Comparison of ENCODE assay signal across 30 cellular contexts in the genomic region with DNA sequence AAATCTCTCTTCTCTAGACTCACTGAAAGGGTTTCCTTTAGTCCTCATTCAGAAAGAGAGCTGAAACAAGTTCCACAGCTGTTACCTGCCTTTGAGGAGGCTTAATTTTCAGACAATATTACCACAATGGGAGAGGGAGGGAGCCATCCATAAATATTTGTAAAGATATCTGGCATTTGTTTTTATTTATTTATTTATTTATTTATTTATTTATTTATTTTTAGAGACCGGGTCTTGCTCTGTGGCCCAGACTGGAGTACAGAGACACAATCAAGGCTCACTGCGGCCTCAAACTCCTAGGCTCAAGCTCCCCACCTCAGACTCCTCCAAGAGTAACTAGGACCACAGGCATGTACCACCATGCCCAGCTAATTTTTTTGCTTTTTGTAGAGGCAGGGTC.
DNase-seq lines count a peak whose midpoint lies in the region; ATAC-seq, FAIRE-seq and TF ChIP-seq lines count a peak whose summit lies in the region.
"Had no signal": no experiment of that assay in that cellular context is flagged by ENCODE, and none has a peak within 500 bp of the region (broad histone marks: within the 10 kb centered on the region; RNA-seq: fewer than 3 reads in every experiment).

No MANE protein-coding gene starts in this region.

- H3K27ac ChIP-seq in A549 (no peak overlapping the region), HEK293 (ENCODE audit: extremely low read depth, low read depth, low read length) (no peak overlapping the region)
- H3K27ac ChIP-seq: 22Rv1; BLaER1; BLaER1 treated with 17β-estradiol and CSF1 and Interleukin-3, amounts not matched to agents 10 nM and 100 nM; C4-2B had no signal

- H3K36me3 ChIP-seq in HEK293 (ENCODE audit: control insufficient read depth in 2 of 2, insufficient read depth in 1 of 2, low read length in 2 of 2) = peaks cover 0 to 4% of the 10 kb centered on the region in 2 experiments; a peak in 1 of 3 replicates
- H3K36me3 ChIP-seq: BE2C, BLaER1 had no signal

- POLR2A ChIA-PET in A549 (lab: Yijun Ruan, JAX) = no interaction called here
- POLR2A ChIA-PET in HEK293 (lab: Yijun Ruan, JAX) = no interaction called here

- CTCF ChIA-PET in A549 (lab: Yijun Ruan, JAX) = no interaction called here
- CTCF ChIA-PET in HEK293 (lab: Yijun Ruan, JAX) = interaction anchor here (0.6 kb wide), 1 partner anchor 9 kb away, joined by 3 read pairs; no protein-coding TSS in a partner anchor

- FAIRE-seq in A549 (lab: Jason Lieb, UNC) = no peak
- FAIRE-seq: A204.1, D721Med had no signal

- DNase-seq in A549 (ENCODE audit: low read depth in 1 of 2, low spot score in 1 of 2) (no peak), HuH-7.5 (ENCODE audit: low spot score) (no peak), NCI-H2227 treated with DMSO at 0.1 percent for 48 hours (lab: John Stamatoyannopoulos, UW) (no peak)
- DNase-seq: 8988T; ACHN; AML-193; BE2C; C1 segment of cervical spinal cord; Caco-2; Calu3; CD4-positive, alpha-beta memory T cell; CD4-positive, alpha-beta T cell; CD4-positive, CD25-positive, alpha-beta regulatory T cell; CD8-positive, alpha-beta memory T cell; CD8-positive, alpha-beta T cell; COR-L47; DMS 273 treated with DMSO at 0.1 percent for 48 hours; DMS153; DMS53; DMS79; DMS79 treated with DMSO at 0.1 percent for 48 hours; DND-41; EL had no signal

- no peak for TF ChIP-seq CTCF in A549 (IDR thresholded peaks at IDR 0.05)
- no peak for TF ChIP-seq CTCF in HEK293 (tag by site-specific recombination; IDR thresholded peaks at IDR 0.05)

- no peak for TF ChIP-seq EP300 in A549 (IDR thresholded peaks at IDR 0.05)

- H3K4me2 ChIP-seq in A549 = no peak overlapping the region
- H3K4me2 ChIP-seq: BLaER1; BLaER1 treated with 17β-estradiol and CSF1 and Interleukin-3, amounts not matched to agents 10 nM and 100 nM had no signal

- H3K4me1 ChIP-seq in A549 (no peaks in the 10 kb centered on the region), HEK293 (ENCODE audit: control insufficient read depth, insufficient read depth, low read length) (no peaks in the 10 kb centered on the region)
- H3K4me1 ChIP-seq: BE2C, BLaER1, Caco-2 had no signal

- no peak overlapping the region for H3K4me3 ChIP-seq in A549
- H3K4me3 ChIP-seq in HEK293 (ENCODE audit: low read depth, low read length) = no peak overlapping the region
- H3K4me3 ChIP-seq: BLaER1; BLaER1 treated with 17β-estradiol and CSF1 and Interleukin-3, amounts not matched to agents 10 nM and 100 nM had no signal

- TF ChIP-seq RAD21 in A549 (conservative IDR thresholded peaks at IDR 0.05 in 1 of 2, IDR thresholded peaks at IDR 0.05 in 1 of 2) = no peak

- H3K9me3 ChIP-seq in A549 = no peaks in the 10 kb centered on the region
- no peaks in the 10 kb centered on the region for H3K9me3 ChIP-seq in HEK293 (ENCODE audit: control insufficient read depth, insufficient read depth, low read depth, low read length)
- H3K9me3 ChIP-seq: BE2C; BLaER1; BLaER1 treated with 17β-estradiol and CSF1 and Interleukin-3, amounts not matched to agents 10 nM and 100 nM; Caco-2 had no signal

- TF ChIP-seq POLR2A in A549 (IDR thresholded peaks at IDR 0.05; ENCODE audit: low read length) = no peak

- 100% methylated on average over 2 of the region's 2 CpGs for WGBS in A549 (ENCODE audit: missing lambda C conversion rate)

- no peak for ATAC-seq in A549
- ATAC-seq: CD8-positive, alpha-beta T cell had no signal

TF ChIP-seq in A549, 52 proteins besides CTCF, POLR2A, EP300 and RAD21:
- TF ChIP-seq, protein P1, sequence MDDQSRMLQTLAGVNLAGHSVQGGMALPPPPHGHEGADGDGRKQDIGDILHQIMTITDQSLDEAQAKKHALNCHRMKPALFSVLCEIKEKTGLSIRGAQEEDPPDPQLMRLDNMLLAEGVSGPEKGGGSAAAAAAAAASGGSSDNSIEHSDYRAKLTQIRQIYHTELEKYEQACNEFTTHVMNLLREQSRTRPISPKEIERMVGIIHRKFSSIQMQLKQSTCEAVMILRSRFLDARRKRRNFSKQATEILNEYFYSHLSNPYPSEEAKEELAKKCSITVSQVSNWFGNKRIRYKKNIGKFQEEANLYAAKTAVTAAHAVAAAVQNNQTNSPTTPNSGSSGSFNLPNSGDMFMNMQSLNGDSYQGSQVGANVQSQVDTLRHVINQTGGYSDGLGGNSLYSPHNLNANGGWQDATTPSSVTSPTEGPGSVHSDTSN (IDR thresholded peaks at IDR 0.05) = no peak
- TF ChIP-seq ZC3H11A (IDR thresholded peaks at IDR 0.05) = peak; percentile 34; the same call in 1 of the 2 replicates
TF ChIP-seq in A549: peak in this region for 1.

TF ChIP-seq in HEK293, 187 proteins besides CTCF, POLR2A, EP300 and RAD21 (continues in another document):
- peak; percentile 67; the same call in 1 of the 2 replicates for TF ChIP-seq ZNF433 (tag by site-specific recombination; IDR thresholded peaks at IDR 0.05; ENCODE audit: low read depth)
- TF ChIP-seq, protein P2, sequence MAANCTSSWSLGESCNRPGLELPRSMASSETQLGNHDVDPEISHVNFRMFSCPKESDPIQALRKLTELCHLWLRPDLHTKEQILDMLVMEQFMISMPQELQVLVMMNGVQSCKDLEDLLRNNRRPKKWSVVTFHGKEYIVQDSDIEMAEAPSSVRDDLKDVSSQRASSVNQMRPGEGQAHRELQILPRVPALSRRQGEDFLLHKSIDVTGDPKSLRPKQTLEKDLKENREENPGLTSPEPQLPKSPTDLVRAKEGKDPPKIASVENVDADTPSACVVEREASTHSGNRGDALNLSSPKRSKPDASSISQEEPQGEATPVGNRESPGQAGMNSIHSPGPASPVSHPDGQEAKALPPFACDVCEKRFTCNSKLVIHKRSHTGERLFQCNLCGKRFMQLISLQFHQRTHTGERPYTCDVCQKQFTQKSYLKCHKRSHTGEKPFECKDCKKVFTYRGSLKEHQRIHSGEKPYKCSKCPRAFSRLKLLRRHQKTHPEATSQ (tag by site-specific recombination; IDR thresholded peaks at IDR 0.05) = no peak
- no peak for TF ChIP-seq ZNF48 (tag by site-specific recombination; IDR thresholded peaks at IDR 0.05)
- no peak for TF ChIP-seq ZSCAN23 (tag by site-specific recombination; IDR thresholded peaks at IDR 0.05)
- no peak for TF ChIP-seq PRDM1 (tag by site-specific recombination; IDR thresholded peaks at IDR 0.05)
- no peak for TF ChIP-seq ZNF112 (tag by site-specific recombination; IDR thresholded peaks at IDR 0.05)
- TF ChIP-seq, protein P3, sequence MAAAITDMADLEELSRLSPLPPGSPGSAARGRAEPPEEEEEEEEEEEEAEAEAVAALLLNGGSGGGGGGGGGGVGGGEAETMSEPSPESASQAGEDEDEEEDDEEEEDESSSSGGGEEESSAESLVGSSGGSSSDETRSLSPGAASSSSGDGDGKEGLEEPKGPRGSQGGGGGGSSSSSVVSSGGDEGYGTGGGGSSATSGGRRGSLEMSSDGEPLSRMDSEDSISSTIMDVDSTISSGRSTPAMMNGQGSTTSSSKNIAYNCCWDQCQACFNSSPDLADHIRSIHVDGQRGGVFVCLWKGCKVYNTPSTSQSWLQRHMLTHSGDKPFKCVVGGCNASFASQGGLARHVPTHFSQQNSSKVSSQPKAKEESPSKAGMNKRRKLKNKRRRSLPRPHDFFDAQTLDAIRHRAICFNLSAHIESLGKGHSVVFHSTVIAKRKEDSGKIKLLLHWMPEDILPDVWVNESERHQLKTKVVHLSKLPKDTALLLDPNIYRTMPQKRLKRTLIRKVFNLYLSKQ (tag by site-specific recombination; IDR thresholded peaks at IDR 0.05; ENCODE audit: borderline replicate concordance) = 0 out of 2 replicates have a peak, but pooled peaks have one; percentile 56
- peak; percentile 43 for TF ChIP-seq ZNF510 (tag by site-specific recombination; IDR thresholded peaks at IDR 0.05; ENCODE audit: insufficient replicate concordance)
- TF ChIP-seq ZNF654 (tag by site-specific recombination; IDR thresholded peaks at IDR 0.05; ENCODE audit: low read depth) = 0 out of 2 replicates have a peak, but pooled peaks have one; percentile 14
- TF ChIP-seq, protein P4, sequence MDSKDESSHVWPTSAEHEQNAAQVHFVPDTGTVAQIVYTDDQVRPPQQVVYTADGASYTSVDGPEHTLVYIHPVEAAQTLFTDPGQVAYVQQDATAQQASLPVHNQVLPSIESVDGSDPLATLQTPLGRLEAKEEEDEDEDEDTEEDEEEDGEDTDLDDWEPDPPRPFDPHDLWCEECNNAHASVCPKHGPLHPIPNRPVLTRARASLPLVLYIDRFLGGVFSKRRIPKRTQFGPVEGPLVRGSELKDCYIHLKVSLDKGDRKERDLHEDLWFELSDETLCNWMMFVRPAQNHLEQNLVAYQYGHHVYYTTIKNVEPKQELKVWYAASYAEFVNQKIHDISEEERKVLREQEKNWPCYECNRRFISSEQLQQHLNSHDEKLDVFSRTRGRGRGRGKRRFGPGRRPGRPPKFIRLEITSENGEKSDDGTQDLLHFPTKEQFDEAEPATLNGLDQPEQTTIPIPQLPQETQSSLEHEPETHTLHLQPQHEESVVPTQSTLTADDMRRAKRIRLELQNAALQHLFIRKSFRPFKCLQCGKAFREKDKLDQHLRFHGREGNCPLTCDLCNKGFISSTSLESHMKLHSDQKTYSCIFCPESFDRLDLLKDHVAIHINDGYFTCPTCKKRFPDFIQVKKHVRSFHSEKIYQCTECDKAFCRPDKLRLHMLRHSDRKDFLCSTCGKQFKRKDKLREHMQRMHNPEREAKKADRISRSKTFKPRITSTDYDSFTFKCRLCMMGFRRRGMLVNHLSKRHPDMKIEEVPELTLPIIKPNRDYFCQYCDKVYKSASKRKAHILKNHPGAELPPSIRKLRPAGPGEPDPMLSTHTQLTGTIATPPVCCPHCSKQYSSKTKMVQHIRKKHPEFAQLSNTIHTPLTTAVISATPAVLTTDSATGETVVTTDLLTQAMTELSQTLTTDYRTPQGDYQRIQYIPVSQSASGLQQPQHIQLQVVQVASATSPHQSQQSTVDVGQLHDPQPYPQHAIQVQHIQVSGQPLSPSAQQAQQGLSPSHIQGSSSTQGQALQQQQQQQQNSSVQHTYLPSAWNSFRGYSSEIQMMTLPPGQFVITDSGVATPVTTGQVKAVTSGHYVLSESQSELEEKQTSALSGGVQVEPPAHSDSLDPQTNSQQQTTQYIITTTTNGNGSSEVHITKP (tag by site-specific recombination; IDR thresholded peaks at IDR 0.05) = no peak
- peak; percentile 52 for TF ChIP-seq ZXDB (tag by site-specific recombination; IDR thresholded peaks at IDR 0.05)
